In the genomic region with DNA sequence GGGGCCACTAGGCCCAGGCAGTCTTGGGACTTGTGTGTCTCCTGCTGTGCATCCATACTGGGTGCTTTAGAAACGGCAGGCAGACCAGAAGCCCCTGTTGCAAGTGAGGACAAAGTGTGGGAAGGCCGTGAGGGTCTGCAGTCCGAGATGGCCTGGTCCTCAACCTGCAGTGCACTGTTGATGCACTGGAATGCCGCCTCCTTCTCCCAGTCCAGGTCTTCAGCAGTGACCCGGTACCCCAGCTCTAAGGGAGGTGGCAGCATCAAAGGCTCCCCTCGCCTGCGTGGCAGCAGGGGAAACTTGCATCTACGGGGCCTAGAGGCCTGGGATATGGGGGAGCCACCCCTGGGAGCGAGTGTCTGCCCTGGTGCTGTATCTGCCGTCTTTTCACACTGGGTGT, we compare ENCODE assay signal across 4 cellular contexts. TPM values are rescaled to one million over a fixed set of nuclear protein-coding genes. Genes with fewer than 3 reads are reported as not detected.
"Had no signal": no experiment of that assay in that cellular context is flagged by ENCODE, and none has a peak within 500 bp of the region (broad histone marks: within the 10 kb centered on the region; RNA-seq: fewer than 3 reads in every experiment).

No MANE protein-coding gene starts in this region.

RNA-seq across cellular contexts. Expression of gene GGTLC2, which starts 2.2 kb away (rescaled TPM):
- total RNA-seq: LHCN-M2, M059J, MCF 10A, NCI-H460 had no signal
